In genomic region chr1:203672354-203672753, GRCh38 we compare ENCODE assay signal across 9 cellular contexts. TPM values are rescaled to one million over a fixed set of nuclear protein-coding genes. Genes with fewer than 3 reads are reported as not detected.
DNase-seq lines count a peak whose midpoint lies in the region; ATAC-seq and TF ChIP-seq lines count a peak whose summit lies in the region.
"Had no signal": no experiment of that assay in that cellular context is flagged by ENCODE, and none has a peak within 500 bp of the region (broad histone marks: within the 10 kb centered on the region; RNA-seq: fewer than 3 reads in every experiment).

No MANE protein-coding gene starts in this region.

- H4K20me1 ChIP-seq in SK-N-SH (ENCODE audit: insufficient read depth), result peaks cover 25% of the 10 kb centered on the region; the same call in 1 of the 2 replicates

- no peak overlapping the region for H3K4me3 ChIP-seq in BE2C (ENCODE audit: low read depth, low read length)
- no peak overlapping the region for H3K4me3 ChIP-seq in SK-N-SH (ENCODE audit: low read depth in 2 of 2, low read length in 1 of 2)
- no peak overlapping the region for H3K4me3 ChIP-seq in fibroblast of mammary gland (ENCODE audit: control insufficient read depth, low read depth, low read length)

- H2AFZ ChIP-seq in SK-N-SH (ENCODE audit: low read depth), result no peak overlapping the region

- H3K9me2 ChIP-seq in SK-N-SH, result no peaks in the 10 kb centered on the region

- DNase-seq in BE2C, result peak; percentile 53
- peak; percentile 78 for DNase-seq in SK-N-SH
- peak; percentile 69 for DNase-seq in fibroblast of mammary gland (ENCODE audit: low read depth)
- peak; percentile 31 for DNase-seq in occipital lobe (lab: John Stamatoyannopoulos, UW)
- DNase-seq in DMS53 treated with DMSO at 0.1 percent for 48 hours (lab: John Stamatoyannopoulos, UW; ENCODE audit: unreplicated experiment), result no peak
- no peak for DNase-seq in COLO668 (lab: John Stamatoyannopoulos, UW; ENCODE audit: unreplicated experiment)
- DNase-seq: stimulated activated CD4-positive, alpha-beta T cell treated with anti-CD3 and anti-CD28 coated beads, Interleukin-4, amount 100 ng/mL, for 4 hours had no signal

- H3K9ac ChIP-seq in SK-N-SH, result peak overlapping the region; percentile 67; the same call in 1 of the 2 replicates

- TF ChIP-seq RAD21 in SK-N-SH (IDR thresholded peaks at IDR 0.05; ENCODE audit: low read length), result no peak

- H3K9me3 ChIP-seq in BE2C (no peaks in the 10 kb centered on the region), SK-N-SH (no peaks in the 10 kb centered on the region)

- H3K36me3 ChIP-seq in BE2C (no peaks in the 10 kb centered on the region), SK-N-SH (replicated peaks in 1 of 2; ENCODE audit: control insufficient read depth in 1 of 2, insufficient read depth in 2 of 2, low read length in 1 of 2) (peaks cover 0 to 8% of the 10 kb centered on the region in 2 experiments)

- peak overlapping the region; percentile 69 to 97 for H3K27ac ChIP-seq in SK-N-SH (ENCODE audit: low read depth in 2 of 2, low read length in 1 of 2)

- H3K4me1 ChIP-seq in BE2C (peaks cover 10% of the 10 kb centered on the region), SK-N-SH (ENCODE audit: control insufficient read depth in 1 of 2, insufficient read depth in 2 of 2, low read depth in 1 of 2, low read length in 1 of 2) (peaks cover 47 to 49% of the 10 kb centered on the region in 2 experiments)

- H3K27me3 ChIP-seq in BE2C (no peaks in the 10 kb centered on the region), SK-N-SH (ENCODE audit: insufficient read depth) (no peaks in the 10 kb centered on the region)

- no peak for ATAC-seq in HG02610 (IDR thresholded peaks at IDR 0.05; ENCODE audit: unreplicated experiment)
- no peak for ATAC-seq in GM21367 (IDR thresholded peaks at IDR 0.05; ENCODE audit: unreplicated experiment)

- CTCF ChIA-PET in SK-N-SH (lab: Yijun Ruan, JAX), result interaction anchor here (0.9 to 1.4 kb wide), 3 partner anchors 9 to 30 kb away, joined by 3 to 9 read pairs (median 4); no protein-coding TSS in a partner anchor

- peaks cover 94% of the 10 kb centered on the region for H3K79me2 ChIP-seq in SK-N-SH (ENCODE audit: insufficient read depth)

- H3K4me2 ChIP-seq in SK-N-SH, result peak overlapping the region; percentile 53

- POLR2A ChIA-PET in SK-N-SH (lab: Yijun Ruan, JAX), result interaction anchor here (0.6 kb wide), 2 partner anchors 31 to 366 kb away, joined by 3 read pairs; no protein-coding TSS in a partner anchor

- no peak for TF ChIP-seq EP300 in SK-N-SH (IDR thresholded peaks at IDR 0.05; ENCODE audit: borderline replicate concordance in 1 of 2, low read depth in 1 of 2, low read length in 1 of 2)

- no peak for TF ChIP-seq CTCF in BE2C (IDR thresholded peaks at IDR 0.05; ENCODE audit: low read depth, low read length)
- TF ChIP-seq CTCF in SK-N-SH (IDR thresholded peaks at IDR 0.05), result no peak
- TF ChIP-seq CTCF in fibroblast of mammary gland (conservative IDR thresholded peaks at IDR 0.05; ENCODE audit: control insufficient read depth, insufficient read depth, low read depth, low read length), result no peak

- H3F3A ChIP-seq in SK-N-SH (replicated peaks; ENCODE audit: insufficient read depth), result peaks cover 31% of the 10 kb centered on the region

- 50% methylated on average over 11 of the region's 11 CpGs for WGBS in SK-N-SH (ENCODE audit: low lambda C conversion rate)

TF ChIP-seq in SK-N-SH, 30 proteins besides CTCF, POLR2A, EP300 and RAD21:
- TF ChIP-seq MXI1 (IDR thresholded peaks at IDR 0.05; ENCODE audit: low read depth, low read length) (peak; percentile 56; the same call in 1 of the 2 replicates), TCF12 (IDR thresholded peaks at IDR 0.05) (peak; percentile 41; the same call in 1 of the 2 replicates), GATA2 (CRISPR knock-in tag; IDR thresholded peaks at IDR 0.05) (no peak), CHD2 (IDR thresholded peaks at IDR 0.05; ENCODE audit: low read length, partially characterized antibody) (no peak), SIN3A (IDR thresholded peaks at IDR 0.05; ENCODE audit: borderline replicate concordance, low read depth, low read length) (0 out of 2 replicates have a peak, but pooled peaks have one; percentile 18)
- TF ChIP-seq, protein P1, sequence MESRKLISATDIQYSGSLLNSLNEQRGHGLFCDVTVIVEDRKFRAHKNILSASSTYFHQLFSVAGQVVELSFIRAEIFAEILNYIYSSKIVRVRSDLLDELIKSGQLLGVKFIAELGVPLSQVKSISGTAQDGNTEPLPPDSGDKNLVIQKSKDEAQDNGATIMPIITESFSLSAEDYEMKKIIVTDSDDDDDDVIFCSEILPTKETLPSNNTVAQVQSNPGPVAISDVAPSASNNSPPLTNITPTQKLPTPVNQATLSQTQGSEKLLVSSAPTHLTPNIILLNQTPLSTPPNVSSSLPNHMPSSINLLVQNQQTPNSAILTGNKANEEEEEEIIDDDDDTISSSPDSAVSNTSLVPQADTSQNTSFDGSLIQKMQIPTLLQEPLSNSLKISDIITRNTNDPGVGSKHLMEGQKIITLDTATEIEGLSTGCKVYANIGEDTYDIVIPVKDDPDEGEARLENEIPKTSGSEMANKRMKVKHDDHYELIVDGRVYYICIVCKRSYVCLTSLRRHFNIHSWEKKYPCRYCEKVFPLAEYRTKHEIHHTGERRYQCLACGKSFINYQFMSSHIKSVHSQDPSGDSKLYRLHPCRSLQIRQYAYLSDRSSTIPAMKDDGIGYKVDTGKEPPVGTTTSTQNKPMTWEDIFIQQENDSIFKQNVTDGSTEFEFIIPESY (IDR thresholded peaks at IDR 0.05; ENCODE audit: borderline replicate concordance, low read depth), result no peak

RNA-seq across cellular contexts. Expression of gene ATP2B4, which starts 45.7 kb away (rescaled TPM):
- polyA plus RNA-seq in BE2C (2012; ENCODE audit: insufficient read depth, insufficient read length, low read depth), result 2.6 TPM
- 96.1 and 144 TPM in 2 replicates for polyA plus RNA-seq in SK-N-SH (2012; rRNA removed)
- 88.6 and 104 TPM in 2 replicates for polyA plus RNA-seq in SK-N-SH (2012; cell fraction: cytosol; rRNA removed)
- polyA plus RNA-seq in SK-N-SH (2012; cell fraction: nucleus; rRNA removed), result 164 and 210 TPM in 2 replicates
- 35.2 TPM for total RNA-seq in occipital lobe

Comparison
In these comparisons a context has a peak if more than half of its experiments do, and no peak if none do; other contexts are left out.
1. DNase-seq: peak in BE2C (single experiment), SK-N-SH (single experiment), fibroblast of mammary gland (single experiment) and occipital lobe (single experiment); none in DMS53 treated with DMSO at 0.1 percent for 48 hours (single experiment) and COLO668 (single experiment).